ENCODE assay signal across 14 cellular contexts in genomic region chr1:228003461-228004330, GRCh38. TPM values are rescaled to one million over a fixed set of nuclear protein-coding genes. Genes with fewer than 3 reads are reported as not detected.
"Had no signal": no experiment of that assay in that cellular context is flagged by ENCODE, and none has a peak within 500 bp of the region (broad histone marks: within the 10 kb centered on the region; RNA-seq: fewer than 3 reads in every experiment).

No MANE protein-coding gene starts in this region.

- H3K36me3 Mint-ChIP-seq: activated naive CD4-positive, alpha-beta T cell treated with anti-CD3 and anti-CD28 coated beads, Interleukin-2, amount 10 ng/mL, durations not matched to agents 7 days and 5 days; stimulated activated effector memory CD8-positive, alpha-beta T cell treated with anti-CD3 and anti-CD28 coated beads, Interleukin-12 subunit alpha, Interleukin-12 subunit beta, amount 100 ng/mL, for 72 hours; WTC11 had no signal

- H3K27ac Mint-ChIP-seq: activated naive CD4-positive, alpha-beta T cell treated with anti-CD3 and anti-CD28 coated beads, Interleukin-2, amount 10 ng/mL, durations not matched to agents 7 days and 5 days; stimulated activated effector memory CD8-positive, alpha-beta T cell treated with anti-CD3 and anti-CD28 coated beads, Interleukin-12 subunit alpha, Interleukin-12 subunit beta, amount 100 ng/mL, for 72 hours; WTC11 had no signal

- H3K9me3 Mint-ChIP-seq: activated naive CD4-positive, alpha-beta T cell treated with anti-CD3 and anti-CD28 coated beads, Interleukin-2, amount 10 ng/mL, durations not matched to agents 7 days and 5 days; stimulated activated effector memory CD8-positive, alpha-beta T cell treated with anti-CD3 and anti-CD28 coated beads, Interleukin-12 subunit alpha, Interleukin-12 subunit beta, amount 100 ng/mL, for 72 hours; WTC11 had no signal

- H3K9me3 ChIP-seq: adrenal gland, transverse colon had no signal

- H3K4me3 Mint-ChIP-seq: activated naive CD4-positive, alpha-beta T cell treated with anti-CD3 and anti-CD28 coated beads, Interleukin-2, amount 10 ng/mL, durations not matched to agents 7 days and 5 days; stimulated activated effector memory CD8-positive, alpha-beta T cell treated with anti-CD3 and anti-CD28 coated beads, Interleukin-12 subunit alpha, Interleukin-12 subunit beta, amount 100 ng/mL, for 72 hours had no signal

- H3K4me2 ChIP-seq: smooth muscle cell had no signal

- H3K36me3 ChIP-seq: adrenal gland, left ventricle myocardium inferior, transverse colon had no signal

- H3K27ac ChIP-seq: adrenal gland, left ventricle myocardium inferior, transverse colon had no signal

- H3K4me3 ChIP-seq: adrenal gland, left ventricle myocardium inferior, smooth muscle cell, transverse colon had no signal

- H3K4me1 ChIP-seq: adrenal gland had no signal

- DNase-seq: activated CD4-positive, alpha-beta T cell treated with anti-CD3 and anti-CD28 coated beads, Interleukin-2, amount 50 U/mL, for 1 hour; central memory CD4-positive, alpha-beta T cell; cortex of kidney; effector CD8-positive, alpha-beta T cell; foreskin melanocyte; left ventricle myocardium inferior; substantia nigra; transverse colon had no signal

RNA-seq across cellular contexts. Expression of gene WNT3A, which starts 3.1 kb away (rescaled TPM):
- total RNA-seq: adrenal gland; left ventricle myocardium inferior; T-helper 1 cell treated with Interleukin-12 subunit alpha and Interleukin-12 subunit beta and Interleukin-4 antibody, amounts not matched to agents 30 ng/mL and 1 ng/mL, for 36 hours; transverse colon had no signal
- polyA plus RNA-seq: adrenal gland, smooth muscle cell had no signal
